Comparison of ENCODE assay signal across 17 cellular contexts in the genomic region with DNA sequence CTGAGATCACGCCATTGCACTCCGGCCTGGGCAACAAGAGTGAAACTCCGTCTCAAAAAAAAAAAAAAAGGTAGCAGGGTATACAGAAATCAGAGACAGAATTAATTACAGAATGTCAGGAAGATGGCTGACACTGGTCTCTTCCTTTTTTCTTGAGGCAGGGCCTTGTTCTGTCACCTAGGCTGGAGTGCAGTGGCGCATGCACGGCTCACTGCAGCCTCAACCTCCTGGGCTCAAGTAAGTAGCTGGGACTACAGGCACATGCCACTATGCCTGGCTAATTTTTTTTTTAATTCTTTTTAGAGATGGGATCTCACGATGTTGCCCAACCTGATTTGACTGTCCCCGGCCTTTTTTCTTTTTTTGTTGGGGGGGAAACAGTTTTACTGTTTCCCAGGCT. TPM values are rescaled to one million over a fixed set of nuclear protein-coding genes. Genes with fewer than 3 reads are reported as not detected.
DNase-seq lines count a peak whose midpoint lies in the region; ATAC-seq and TF ChIP-seq lines count a peak whose summit lies in the region.
"Had no signal": no experiment of that assay in that cellular context is flagged by ENCODE, and none has a peak within 500 bp of the region (broad histone marks: within the 10 kb centered on the region; RNA-seq: fewer than 3 reads in every experiment).

No MANE protein-coding gene starts in this region.

- H3K36me3 Mint-ChIP-seq in CD8-positive, alpha-beta T cell, result no peaks in the 10 kb centered on the region
- no peaks in the 10 kb centered on the region for H3K36me3 Mint-ChIP-seq in IgD-negative memory B cell
- H3K36me3 Mint-ChIP-seq in activated T-helper 17 cell treated with anti-CD3 and anti-CD28 coated beads, Interleukin-2, amount 50 U/mL, for 72 hours (ENCODE audit: low read depth), result no peaks in the 10 kb centered on the region
- H3K36me3 Mint-ChIP-seq: immature natural killer cell had no signal

- no peaks in the 10 kb centered on the region for H3K9me3 Mint-ChIP-seq in CD8-positive, alpha-beta T cell
- no peaks in the 10 kb centered on the region for H3K9me3 Mint-ChIP-seq in IgD-negative memory B cell
- H3K9me3 Mint-ChIP-seq in activated T-helper 17 cell treated with anti-CD3 and anti-CD28 coated beads, Interleukin-2, amount 50 U/mL, for 72 hours, result no peaks in the 10 kb centered on the region
- H3K9me3 Mint-ChIP-seq: activated T-cell treated with anti-CD3 and anti-CD28 coated beads, Interleukin-2, amount 50 U/mL, for 72 hours; immature natural killer cell had no signal

- no peak overlapping the region for H3K27ac ChIP-seq in CD8-positive, alpha-beta T cell (ENCODE audit: low read depth, low read length)
- no peak overlapping the region for H3K27ac ChIP-seq in osteoblast (ENCODE audit: low read depth, low read length)

- CTCF ChIA-PET in CD8-positive, alpha-beta T cell (lab: Charles Lee), result interaction anchor here (0.6 to 1.6 kb wide), 11 partner anchors 10 to 126 kb away, joined by 3 to 8 read pairs (median 3); partner anchors contain the start of genes BEST4, RNU5D-1 and RPS8

- H3K4me1 Mint-ChIP-seq in CD8-positive, alpha-beta T cell (ENCODE audit: low read depth), result peaks cover 41% of the 10 kb centered on the region
- peaks cover 29 to 35% (median 31%) of the 10 kb centered on the region in 3 donors for H3K4me1 Mint-ChIP-seq in IgD-negative memory B cell
- H3K4me1 Mint-ChIP-seq in activated T-helper 17 cell treated with anti-CD3 and anti-CD28 coated beads, Interleukin-2, amount 50 U/mL, for 72 hours, result peaks cover 25% of the 10 kb centered on the region

- no peak overlapping the region for H3K27ac Mint-ChIP-seq in CD8-positive, alpha-beta T cell
- H3K27ac Mint-ChIP-seq in IgD-negative memory B cell, result peak overlapping the region; percentile 32 to 94 (median 88)
- H3K27ac Mint-ChIP-seq in activated T-helper 17 cell treated with anti-CD3 and anti-CD28 coated beads, Interleukin-2, amount 50 U/mL, for 72 hours, result peak overlapping the region; percentile 67
- H3K27ac Mint-ChIP-seq: activated T-cell treated with anti-CD3 and anti-CD28 coated beads, Interleukin-2, amount 50 U/mL, for 72 hours had no signal

- no peak for TF ChIP-seq CTCF in CD8-positive, alpha-beta T cell (IDR thresholded peaks at IDR 0.05)
- TF ChIP-seq CTCF in osteoblast (IDR thresholded peaks at IDR 0.05; ENCODE audit: extremely low read depth, low read depth, low read length), result no peak

- H3K9me3 ChIP-seq in CD8-positive, alpha-beta T cell (ENCODE audit: low read length), result no peaks in the 10 kb centered on the region
- no peaks in the 10 kb centered on the region for H3K9me3 ChIP-seq in osteoblast (ENCODE audit: low read depth, low read length)

- H3K4me3 Mint-ChIP-seq in CD8-positive, alpha-beta T cell, result no peak overlapping the region
- H3K4me3 Mint-ChIP-seq in IgD-negative memory B cell, result peak overlapping the region in 3 of 4 donors; percentile 75 to 90 (median 86)
- peak overlapping the region; percentile 63 for H3K4me3 Mint-ChIP-seq in activated T-helper 17 cell treated with anti-CD3 and anti-CD28 coated beads, Interleukin-2, amount 50 U/mL, for 72 hours

- H3K36me3 ChIP-seq in CD8-positive, alpha-beta T cell (ENCODE audit: insufficient read depth, low read length), result no peaks in the 10 kb centered on the region
- H3K36me3 ChIP-seq in osteoblast (ENCODE audit: insufficient read depth, low read length), result no peaks in the 10 kb centered on the region

- ATAC-seq in CD8-positive, alpha-beta T cell, result peak; percentile 13
- ATAC-seq in activated T-helper 17 cell treated with anti-CD3 and anti-CD28 coated beads, Interleukin-2, amount 50 U/mL, for 72 hours (replicated peaks), result no peak
- ATAC-seq in stimulated activated naive CD8-positive, alpha-beta T cell treated with anti-CD3 and anti-CD28 coated beads, Interleukin-15, Interleukin-2, amounts not matched to agents 100 U/mL and 50 U/mL, for 24 hours, result no peak

- H3K4me1 ChIP-seq in CD8-positive, alpha-beta T cell (ENCODE audit: insufficient read depth, low read length), result peaks cover 40% of the 10 kb centered on the region
- H3K4me1 ChIP-seq in osteoblast (ENCODE audit: insufficient read depth, low read length), result no peaks in the 10 kb centered on the region

- no peaks in the 10 kb centered on the region for H3K79me2 ChIP-seq in osteoblast (ENCODE audit: insufficient read depth, low read length)

- H2AFZ ChIP-seq in osteoblast (ENCODE audit: low read length), result peak overlapping the region; percentile 44

- no peaks in the 10 kb centered on the region for H3K27me3 ChIP-seq in CD8-positive, alpha-beta T cell (ENCODE audit: insufficient read depth, low read length)
- peaks cover 15% of the 10 kb centered on the region for H3K27me3 ChIP-seq in osteoblast (ENCODE audit: insufficient read depth, low read length)

- H3K4me3 ChIP-seq in CD8-positive, alpha-beta T cell (ENCODE audit: low read depth, low read length), result no peak overlapping the region
- H3K4me3 ChIP-seq in osteoblast (ENCODE audit: insufficient read depth, low read length), result no peak overlapping the region
- H3K4me3 ChIP-seq: lung had no signal

- POLR2A ChIA-PET in CD8-positive, alpha-beta T cell (lab: Charles Lee), result interaction anchor here (0.6 to 0.8 kb wide), 2 partner anchors 9 to 296 kb away, joined by 3 to 4 read pairs; no protein-coding TSS in a partner anchor

- DNase-seq in CD8-positive, alpha-beta T cell, result no peak
- DNase-seq in osteoblast (ENCODE audit: insufficient read length, low spot score, missing footprints), result no peak
- no peak for DNase-seq in foreskin melanocyte
- DNase-seq in stimulated activated naive CD8-positive, alpha-beta T cell treated with anti-CD3 and anti-CD28 coated beads, Interleukin-15, Interleukin-2, amounts not matched to agents 100 U/mL and 50 U/mL, for 24 hours, result no peak
- no peak for DNase-seq in stimulated activated CD4-positive, alpha-beta T cell treated with anti-CD3 and anti-CD28 coated beads, Interleukin-4, amount 100 ng/mL, for 24 hours

- intact Hi-C loops in CD8-positive, alpha-beta T cell (cut with DNase I, micrococcal nuclease), result loop anchor here (2.0 kb wide), 2 partner anchors 16 to 60 kb away; partner anchors contain the start of genes RNU5D-1 (in 1 of the 2) and RPS8 (in 1 of the 2)

- H4K20me1 ChIP-seq in osteoblast (ENCODE audit: insufficient read depth, low read length), result no peaks in the 10 kb centered on the region

- peak overlapping the region; percentile 34 for H3K4me2 ChIP-seq in osteoblast (ENCODE audit: insufficient read depth, low read length)

- no peaks in the 10 kb centered on the region for H3K27me3 Mint-ChIP-seq in CD8-positive, alpha-beta T cell (ENCODE audit: low read depth)
- no peaks in the 10 kb centered on the region for H3K27me3 Mint-ChIP-seq in IgD-negative memory B cell
- no peaks in the 10 kb centered on the region for H3K27me3 Mint-ChIP-seq in activated T-helper 17 cell treated with anti-CD3 and anti-CD28 coated beads, Interleukin-2, amount 50 U/mL, for 72 hours

RNA-seq across cellular contexts. Expression of gene RNU5D-1, which starts 16.4 kb away (rescaled TPM):
- total RNA-seq in CD8-positive, alpha-beta T cell, result not detected
- polyA plus RNA-seq in IgD-negative memory B cell, result not detected
- total RNA-seq in activated T-helper 17 cell treated with anti-CD3 and anti-CD28 coated beads, Interleukin-2, amount 50 U/mL, for 72 hours, result not detected
- not detected in 2 replicates for total RNA-seq in osteoblast
- total RNA-seq: activated T-cell treated with anti-CD3 and anti-CD28 coated beads, Interleukin-2, amount 50 U/mL, for 72 hours; cerebellum; glomerular endothelial cell; H1; lung; M059J; RPMI7951; T-helper 1 cell treated with Interleukin-12 subunit alpha and Interleukin-12 subunit beta and Interleukin-4 antibody, amounts not matched to agents 30 ng/mL and 1 ng/mL, for 36 hours; urinary bladder had no signal
- polyA plus RNA-seq: immature natural killer cell, lung, urinary bladder had no signal

RNA-seq across cellular contexts. Expression of gene KIF2C, which starts 25.1 kb away (rescaled TPM):
- total RNA-seq in CD8-positive, alpha-beta T cell, result under 1 TPM; 0.58 to 0.81 TPM
- 0.39 TPM for polyA plus RNA-seq in IgD-negative memory B cell
- 100 to 1,000 TPM in 1 of 2 donors, 10 to 100 TPM in 1; 93.4 to 124 TPM for total RNA-seq in activated T-helper 17 cell treated with anti-CD3 and anti-CD28 coated beads, Interleukin-2, amount 50 U/mL, for 72 hours
- 3.3 and 3.8 TPM in 2 replicates for total RNA-seq in osteoblast

RNA-seq across cellular contexts. Expression of gene ARMH1, which starts 40.0 kb away (rescaled TPM):
- total RNA-seq in CD8-positive, alpha-beta T cell, result 100 to 1,000 TPM; 117 to 128 TPM
- 5.6 TPM for polyA plus RNA-seq in IgD-negative memory B cell
- total RNA-seq in activated T-helper 17 cell treated with anti-CD3 and anti-CD28 coated beads, Interleukin-2, amount 50 U/mL, for 72 hours, result 10 to 100 TPM; 10.7 to 65.8 TPM
- 3.2 and 4.3 TPM in 2 replicates for total RNA-seq in osteoblast
- total RNA-seq: glomerular endothelial cell, RPMI7951 had no signal

RNA-seq across cellular contexts. Expression of gene TMEM53, which starts 40.3 kb away (rescaled TPM):
- total RNA-seq in CD8-positive, alpha-beta T cell, result 1 to 10 TPM in 1 of 2 experiments, not detected in 1; 1.2 TPM
- polyA plus RNA-seq in IgD-negative memory B cell, result 11.5 TPM
- total RNA-seq in activated T-helper 17 cell treated with anti-CD3 and anti-CD28 coated beads, Interleukin-2, amount 50 U/mL, for 72 hours, result 1 to 10 TPM; 3.5 to 4.2 TPM
- total RNA-seq in osteoblast, result 6.9 and 7.7 TPM in 2 replicates

Comparison
In these comparisons a context has a peak if more than half of its experiments do, and no peak if none do; other contexts are left out.
1. RNA of gene KIF2C, which starts 25.1 kb away (total RNA-seq): 93.4 to 124 TPM in activated T-helper 17 cell treated with anti-CD3 and anti-CD28 coated beads, Interleukin-2, amount 50 U/mL, for 72 hours; 3.3 to 3.8 TPM in osteoblast and 0.58 to 0.81 TPM in CD8-positive, alpha-beta T cell; every median in the first group is over 10 times any median in the second.